In the genomic region with DNA sequence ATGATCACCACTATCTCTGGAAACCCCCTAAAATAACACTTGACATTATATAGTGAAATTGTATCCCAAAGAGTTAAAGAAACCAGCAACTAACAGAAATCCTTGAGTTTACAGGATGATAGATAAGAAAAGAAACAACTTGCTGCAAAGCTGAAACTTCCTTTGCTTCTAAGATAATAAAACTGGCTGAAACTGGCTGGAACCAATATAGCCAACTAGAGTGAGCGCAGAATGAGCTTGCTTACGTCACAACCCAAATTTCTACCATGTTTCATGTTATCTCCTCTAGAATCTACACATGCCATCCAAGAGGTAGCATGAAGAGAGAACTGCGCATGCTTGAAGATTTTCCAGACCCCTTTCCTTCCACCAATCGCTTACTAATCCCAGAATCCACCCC, we compare ENCODE assay signal across 33 cellular contexts.
"Had no signal": no experiment of that assay in that cellular context is flagged by ENCODE, and none has a peak within 500 bp of the region (broad histone marks: within the 10 kb centered on the region; RNA-seq: fewer than 3 reads in every experiment).

No MANE protein-coding gene starts in this region.

- H3K36me3 ChIP-seq: breast epithelium had no signal

- H3K9me3 ChIP-seq: adrenal gland, body of pancreas, breast epithelium had no signal

- H3K27me3 ChIP-seq: adrenal gland, body of pancreas, brain microvascular endothelial cell, breast epithelium had no signal

- DNase-seq: activated B cell treated with CpG ODN at 0.5 μM for 24 hours; activated CD4-positive, alpha-beta memory T cell treated with anti-CD3 and anti-CD28 coated beads for 36 hours; activated CD4-positive, alpha-beta T cell treated with anti-CD3 and anti-CD28 coated beads for 4 hours; activated CD4-positive, alpha-beta T cell treated with anti-CD3 and anti-CD28 coated beads, Interleukin-2, amount 10 ng/mL, durations not matched to agents 24 days and 14 days; activated CD4-positive, alpha-beta T cell treated with anti-CD3 and anti-CD28 coated beads, Interleukin-2, amount 50 U/mL, for 1 hour; activated CD4-positive, alpha-beta T cell treated with anti-CD3 and anti-CD28 coated beads, Interleukin-2, amount 50 U/mL, for 4 hours; activated CD4-positive, CD25-positive, alpha-beta regulatory T cell treated with anti-CD3 and anti-CD28 coated beads, Interleukin-2, amount 50 U/mL, for 72 hours; activated CD8-positive, alpha-beta memory T cell treated with anti-CD3 and anti-CD28 coated beads, Interleukin-2, amount 50 U/mL, for 4 hours; activated CD8-positive, alpha-beta T cell treated with anti-CD3 and anti-CD28 coated beads for 36 hours; activated effector memory CD4-positive, alpha-beta T cell treated with anti-CD3 and anti-CD28 coated beads, Interleukin-2, amount 50 U/mL, for 16 hours; activated gamma-delta T cell treated with Interleukin-2 at 50 U/mL for 16 hours; activated naive CD4-positive, alpha-beta T cell; activated naive CD4-positive, alpha-beta T cell treated with anti-CD3 and anti-CD28 coated beads for 36 hours; activated naive CD4-positive, alpha-beta T cell treated with anti-CD3 and anti-CD28 coated beads, Interleukin-2, amount 50 U/mL, for 16 hours; activated naive CD8-positive, alpha-beta T cell treated with anti-CD3 and anti-CD28 coated beads for 36 hours; activated T-cell treated with anti-CD3 and anti-CD28 coated beads for 4 hours; activated T-cell treated with anti-CD3 and anti-CD28 coated beads, Interleukin-2, amount 50 U/mL, for 1 hour; activated T-cell treated with anti-CD3 and anti-CD28 coated beads, Interleukin-2, amount 50 U/mL, for 4 hours; activated T-cell treated with anti-CD3 and anti-CD28 coated beads, Interleukin-2, amount 50 U/mL, for 72 hours; adrenal gland; amniotic stem cell; aorta; body of pancreas; brain microvascular endothelial cell; central memory CD4-positive, alpha-beta T cell; T-helper 2 cell; T-helper 9 cell had no signal

- H3K27ac ChIP-seq: adrenal gland, body of pancreas, brain microvascular endothelial cell, breast epithelium, VCaP had no signal

- FAIRE-seq: astrocyte, TTC549 had no signal

- H3K4me3 ChIP-seq: adrenal gland, body of pancreas, breast epithelium had no signal

- H3K4me1 ChIP-seq: adrenal gland, body of pancreas, breast epithelium had no signal

- ATAC-seq: activated CD8-positive, alpha-beta T cell treated with anti-CD3 and anti-CD28 coated beads for 36 hours; activated naive CD4-positive, alpha-beta T cell treated with anti-CD3 and anti-CD28 coated beads, Interleukin-2, amount 50 U/mL, for 72 hours; activated T-cell treated with anti-CD3 and anti-CD28 coated beads, Interleukin-2, amount 50 U/mL, for 4 hours; activated T-cell treated with anti-CD3 and anti-CD28 coated beads, Interleukin-2, amount 50 U/mL, for 72 hours; activated T-helper 17 cell treated with anti-CD3 and anti-CD28 coated beads, Interleukin-2, amount 50 U/mL, for 72 hours; body of pancreas had no signal
